Comparison of ENCODE assay signal across 8 cellular contexts in the genomic region with DNA sequence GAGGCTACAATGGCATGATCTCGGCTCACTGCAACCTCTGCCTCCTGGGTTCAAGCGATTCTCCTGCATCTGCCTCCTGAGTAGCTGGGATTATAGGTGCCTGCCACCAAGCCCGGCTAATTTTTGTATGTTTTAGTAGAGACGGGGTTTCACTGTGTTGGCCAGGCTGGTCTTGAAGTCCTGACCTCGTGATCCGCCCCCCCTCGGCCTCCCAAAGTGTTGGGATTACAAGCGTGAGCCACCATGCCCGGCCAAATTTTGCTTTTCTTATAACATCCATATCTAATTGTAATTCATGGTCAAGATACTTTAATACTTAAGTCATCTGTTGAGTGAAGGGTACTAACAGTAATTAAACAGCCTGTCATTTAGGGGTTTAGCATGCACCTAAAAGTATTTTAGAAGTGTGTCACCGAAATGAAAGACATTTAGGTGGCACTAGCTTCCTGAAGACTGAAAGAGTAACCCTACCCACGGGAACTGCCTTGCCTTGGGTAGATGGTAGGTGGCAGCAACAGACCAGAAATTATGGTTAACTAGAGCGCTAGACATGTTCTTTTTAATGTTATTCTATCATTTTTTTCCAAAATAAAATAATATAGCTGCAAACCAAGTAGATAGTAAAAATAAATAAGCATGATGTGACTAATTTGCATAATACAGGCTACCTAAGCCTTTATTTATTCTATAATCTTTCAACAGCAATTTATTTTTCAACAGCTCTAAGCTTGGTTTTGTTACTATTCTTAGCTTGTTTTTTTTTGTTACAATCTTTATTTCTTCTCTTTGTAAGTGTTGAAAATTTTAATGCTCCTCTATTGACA. TPM values are rescaled to one million over a fixed set of nuclear protein-coding genes. Genes with fewer than 3 reads are reported as not detected.
DNase-seq lines count a peak whose midpoint lies in the region; ATAC-seq and TF ChIP-seq lines count a peak whose summit lies in the region.

No MANE protein-coding gene starts in this region.

- 51 to 62% (median 56%) methylated on average over 12 of the region's 12 CpGs for WGBS in stomach, 5 donors

- no peak for TF ChIP-seq POLR2A in stomach (IDR thresholded peaks at IDR 0.05)

- no peak overlapping the region for H3K4me3 ChIP-seq in stomach

- intact Hi-C loops in stomach (cut with DNase I; ENCODE audit: low total_unique reads): no loop called here

- no peaks in the 10 kb centered on the region for H3K27me3 ChIP-seq in stomach

- no peak overlapping the region for H3K27ac ChIP-seq in stomach

- peak; percentile 60 for ATAC-seq in GM21619 (IDR thresholded peaks at IDR 0.05; ENCODE audit: unreplicated experiment)

- peak; percentile 62 for DNase-seq in NCI-H1436 (lab: John Stamatoyannopoulos, UW)
- no peak for DNase-seq in NCI-H1436 treated with DMSO at 0.1 percent for 48 hours (lab: John Stamatoyannopoulos, UW)
- peak; percentile 32 for DNase-seq in MV-4-11 (lab: John Stamatoyannopoulos, UW)
- DNase-seq in T-helper 9 cell: peak; percentile 9
- DNase-seq in cerebellar cortex (ENCODE audit: low spot score): peak; percentile 84
- peak; percentile 73 for DNase-seq in left kidney (ENCODE audit: low read depth, low spot score)
- peak; percentile 31 for DNase-seq in stomach

- H3K4me1 ChIP-seq in stomach: peaks cover 0 to 19% (median 3%) of the 10 kb centered on the region in 4 donors

- TF ChIP-seq EP300 in stomach (IDR thresholded peaks at IDR 0.05): no peak

- TF ChIP-seq CTCF in stomach (IDR thresholded peaks at IDR 0.05): peak in 5 of 7 experiments; percentile 55 to 67 (median 62)

- no peaks in the 10 kb centered on the region for H3K36me3 ChIP-seq in stomach

- H3K9me3 ChIP-seq in stomach: no peaks in the 10 kb centered on the region

RNA-seq across cellular contexts. Expression of gene ACYP2, which starts 8.6 kb away (rescaled TPM):
- total RNA-seq in stomach: 10 to 100 TPM in 2 of 5 donors, 1 to 10 TPM in 3; 4.3 to 42.0 (median 8.0) TPM
- 10 to 100 TPM; 21.7 to 23.3 (median 21.7) TPM for polyA plus RNA-seq in stomach
